Comparison of ENCODE assay signal across 8 cellular contexts in genomic region chr5:96935556-96936430, GRCh38. TPM values are rescaled to one million over a fixed set of nuclear protein-coding genes. Genes with fewer than 3 reads are reported as not detected.
DNase-seq lines count a peak whose midpoint lies in the region; ATAC-seq and TF ChIP-seq lines count a peak whose summit lies in the region.

TSS of gene LNPEP (plus strand) at chr5:96936080. CDS start at chr5:96936156, 76 bp downstream.

- peak within 1 kb of the TSS; percentile 92 for H3K4me2 ChIP-seq in PC-9

- H3K36me3 ChIP-seq in PC-9 (ENCODE audit: low read depth) (no peaks in the 10 kb centered on the region), mucosa of stomach (ENCODE audit: control insufficient read depth, insufficient read depth, low read length) (no peaks in the 10 kb centered on the region)

- peak within 1 kb of the TSS; percentile 94 for H3K4me3 Mint-ChIP-seq in activated T-cell treated with anti-CD3 and anti-CD28 coated beads, Interleukin-2, amount 50 U/mL, for 24 hours

- peaks cover 71% of the 10 kb centered on the region for H3K4me1 Mint-ChIP-seq in activated T-cell treated with anti-CD3 and anti-CD28 coated beads, Interleukin-2, amount 50 U/mL, for 24 hours (ENCODE audit: low read depth)

- H3K27ac Mint-ChIP-seq in activated T-cell treated with anti-CD3 and anti-CD28 coated beads, Interleukin-2, amount 50 U/mL, for 24 hours: peak within 1 kb of the TSS; percentile 95

- peak within 1 kb of the TSS; percentile 97 for H3K9ac ChIP-seq in mucosa of stomach (ENCODE audit: low read length)

- H3K9me3 Mint-ChIP-seq in activated T-cell treated with anti-CD3 and anti-CD28 coated beads, Interleukin-2, amount 50 U/mL, for 24 hours: no peaks in the 10 kb centered on the region

- CTCF ChIA-PET in PC-9 (lab: Charles Lee): interaction anchor here (0.5 kb wide), 1 partner anchor 1699 kb away, joined by 5 read pairs; no protein-coding TSS in a partner anchor

- H3K27me3 ChIP-seq in PC-9 (ENCODE audit: insufficient read depth, low read depth) (no peaks in the 10 kb centered on the region), mucosa of stomach (ENCODE audit: control insufficient read depth, insufficient read depth, low read length) (no peaks in the 10 kb centered on the region)

- intact Hi-C loops in PC-9 (cut with micrococcal nuclease; ENCODE audit: unreplicated experiment): loop anchor here (2.0 to 10.0 kb wide), 4 partner anchors 127 to 323 kb away; partner anchors contain the start of genes CAST and LIX1

- H3F3A ChIP-seq in PC-9 (ENCODE audit: insufficient read depth, low read depth): peaks cover 20% of the 10 kb centered on the region; the same call in 1 of the 2 replicates

- H3K27ac ChIP-seq in PC-9: peak within 1 kb of the TSS; percentile 80

- peak; percentile 45 for ATAC-seq in GM21619 (IDR thresholded peaks at IDR 0.05; ENCODE audit: unreplicated experiment)

- 0 out of 2 replicates have a peak, but pooled peaks cover 5% of the 10 kb centered on the region for H4K20me1 ChIP-seq in PC-9 (ENCODE audit: insufficient read depth)

- H3K27me3 Mint-ChIP-seq in activated T-cell treated with anti-CD3 and anti-CD28 coated beads, Interleukin-2, amount 50 U/mL, for 24 hours: no peaks in the 10 kb centered on the region

- BruUV-seq in PC-9 (replicated peaks; lab: Mats Ljungman, UMichigan): TSS peak; percentile 35

- no peaks in the 10 kb centered on the region for H3K9me3 ChIP-seq in PC-9 (ENCODE audit: insufficient read depth, low read depth)
- H3K9me3 ChIP-seq in mucosa of stomach (ENCODE audit: control insufficient read depth, low read length): no peaks in the 10 kb centered on the region

- DNase-seq in DMS114 treated with DMSO at 0.1 percent for 48 hours (lab: John Stamatoyannopoulos, UW; ENCODE audit: unreplicated experiment) (peak; percentile 93), PC-9 (peak; percentile 93 to 98), erythroblast (lab: John Stamatoyannopoulos, UW) (peak; percentile 91 to 94)
- peak; percentile 97 for DNase-seq in Jurkat, Clone E6-1 (ENCODE audit: low read depth, low spot score)
- DNase-seq in activated T-cell treated with anti-CD3 and anti-CD28 coated beads, Interleukin-2, amount 50 U/mL, for 24 hours: peak; percentile 95
- peak; percentile 88 for DNase-seq in stimulated activated CD8-positive, alpha-beta memory T cell treated with anti-CD3 and anti-CD28 coated beads, Interleukin-7, amount 100 ng/mL, for 1 hour (ENCODE audit: low read depth in 2 of 2)

- TF ChIP-seq POLR2A in erythroblast (IDR thresholded peaks at IDR 0.05; ENCODE audit: low read length): no peak

- no peak for TF ChIP-seq CTCF in PC-9 (conservative IDR thresholded peaks at IDR 0.05)

- POLR2A ChIA-PET in PC-9 (lab: Charles Lee; ENCODE audit: unreplicated experiment): interaction anchor here (0.6 kb wide), 3 partner anchors 122 to 1845 kb away, joined by 5 to 6 read pairs (median 6); no protein-coding TSS in a partner anchor

- peak within 1 kb of the TSS; percentile 100 for H2AFZ ChIP-seq in PC-9

- no peaks in the 10 kb centered on the region for H3K9me2 ChIP-seq in PC-9 (ENCODE audit: insufficient read depth)

- peak within 1 kb of the TSS; percentile 87 for H3K4me3 ChIP-seq in Jurkat, Clone E6-1 (ENCODE audit: low read length)
- H3K4me3 ChIP-seq in PC-9 (peak within 1 kb of the TSS; percentile 94), mucosa of stomach (ENCODE audit: low read length) (peak within 1 kb of the TSS; percentile 97)

- peaks cover 37% of the 10 kb centered on the region for H3K36me3 Mint-ChIP-seq in activated T-cell treated with anti-CD3 and anti-CD28 coated beads, Interleukin-2, amount 50 U/mL, for 24 hours (ENCODE audit: low read depth)

- H3K79me2 ChIP-seq in PC-9 (ENCODE audit: low read depth): peaks cover 41% of the 10 kb centered on the region

- H3K4me1 ChIP-seq in PC-9 (replicated peaks; ENCODE audit: insufficient read depth) (peaks cover 31% of the 10 kb centered on the region), mucosa of stomach (ENCODE audit: control insufficient read depth, insufficient read depth, low read length) (peaks cover 15% of the 10 kb centered on the region)

RNA-seq across cellular contexts. Expression of gene LNPEP, which starts in this region (rescaled TPM):
- 5.4 TPM for polyA plus RNA-seq in Jurkat, Clone E6-1 (2012; ENCODE audit: insufficient read depth, insufficient read length)
- total RNA-seq in PC-9 (2021): 15.6 and 18.8 TPM in 2 replicates

Comparison
In these comparisons a context has a peak if more than half of its experiments do, and no peak if none do; other contexts are left out.
1. Peak in every context shown above with its lines: DNase-seq, ATAC-seq, H3K4me3 ChIP-seq and H3K27ac ChIP-seq.